In genomic region chr10:80201592-80202256, GRCh38 we compare ENCODE assay signal across 9 cellular contexts. TPM values are rescaled to one million over a fixed set of nuclear protein-coding genes. Genes with fewer than 3 reads are reported as not detected.
DNase-seq lines count a peak whose midpoint lies in the region; ATAC-seq and TF ChIP-seq lines count a peak whose summit lies in the region.
"Had no signal": no experiment of that assay in that cellular context is flagged by ENCODE, and none has a peak within 500 bp of the region (broad histone marks: within the 10 kb centered on the region; RNA-seq: fewer than 3 reads in every experiment).

No MANE protein-coding gene starts in this region.

- peaks cover 63% of the 10 kb centered on the region for H3K4me1 ChIP-seq in GM23248 (ENCODE audit: insufficient read depth)
- peaks cover 11 to 33% of the 10 kb centered on the region in 2 experiments for H3K4me1 ChIP-seq in trophoblast cell (ENCODE audit: control insufficient read depth in 1 of 2, insufficient read depth in 2 of 2, low read length in 2 of 2)

- H2BK5ac ChIP-seq in trophoblast cell (ENCODE audit: low read depth, low read length, poor library complexity): no peak overlapping the region

- no peak overlapping the region for H4K12ac ChIP-seq in trophoblast cell (ENCODE audit: low read depth, low read length)

- ATAC-seq in activated CD8-positive, alpha-beta T cell treated with anti-CD3 and anti-CD28 coated beads for 36 hours: no peak
- no peak for ATAC-seq in HG03432 (IDR thresholded peaks at IDR 0.05; ENCODE audit: unreplicated experiment)

- in situ Hi-C loops in GM23248 (cut with MboI): no loop called here

- H3K36me3 ChIP-seq in GM23248 (ENCODE audit: low read depth): no peaks in the 10 kb centered on the region
- H3K36me3 ChIP-seq in trophoblast cell (ENCODE audit: control insufficient read depth in 1 of 2, insufficient read depth in 2 of 2, low read length in 2 of 2): peaks cover 2 to 5% of the 10 kb centered on the region in 2 experiments

- H3K27ac ChIP-seq in GM23248: peak overlapping the region; percentile 95
- no peak overlapping the region for H3K27ac ChIP-seq in trophoblast cell (ENCODE audit: low read depth, low read length)

- peak overlapping the region; percentile 85 for H3K4me2 ChIP-seq in GM23248 (ENCODE audit: unreplicated experiment)
- H3K4me2 ChIP-seq in trophoblast cell (ENCODE audit: low read length): no peak overlapping the region

- DNase-seq in GM23248 (no peak), foreskin fibroblast (no peak), trophoblast cell (no peak), NAMALWA (ENCODE audit: low spot score) (no peak), NCI-H82 (lab: John Stamatoyannopoulos, UW) (no peak), NK-92 (lab: John Stamatoyannopoulos, UW; ENCODE audit: unreplicated experiment) (no peak)
- DNase-seq in activated CD8-positive, alpha-beta T cell treated with anti-CD3 and anti-CD28 coated beads for 36 hours: peak; percentile 44
- DNase-seq: testis had no signal

- no peak overlapping the region for H3K23ac ChIP-seq in trophoblast cell (ENCODE audit: low read length)

- peak overlapping the region; percentile 91 for H3K27ac Mint-ChIP-seq in activated CD8-positive, alpha-beta T cell treated with anti-CD3 and anti-CD28 coated beads for 36 hours

- H3K9me3 ChIP-seq in GM23248 (ENCODE audit: low read depth): no peaks in the 10 kb centered on the region
- H3K9me3 ChIP-seq in trophoblast cell (ENCODE audit: insufficient read depth, low read depth, low read length): peaks cover 3% of the 10 kb centered on the region
- H3K9me3 ChIP-seq: testis had no signal

- POLR2A ChIA-PET in activated CD8-positive, alpha-beta T cell treated with anti-CD3 and anti-CD28 coated beads for 36 hours (lab: Charles Lee): interaction anchor here (1.2 to 5.3 kb wide), 4 partner anchors 10 to 31 kb away, joined by 3 to 49 read pairs (median 3); no protein-coding TSS in a partner anchor

- no peaks in the 10 kb centered on the region for H3K9me2 ChIP-seq in GM23248 (ENCODE audit: insufficient read depth)

- H4K8ac ChIP-seq in trophoblast cell (ENCODE audit: low read depth, low read length): no peak overlapping the region

- H3K79me1 ChIP-seq in trophoblast cell (ENCODE audit: low read length): peaks cover 16% of the 10 kb centered on the region

- H3K36me3 Mint-ChIP-seq in activated CD8-positive, alpha-beta T cell treated with anti-CD3 and anti-CD28 coated beads for 36 hours (ENCODE audit: low read depth): peaks cover 47% of the 10 kb centered on the region

- H2BK12ac ChIP-seq in trophoblast cell (ENCODE audit: low read length): no peak overlapping the region

- H3K4me1 Mint-ChIP-seq in activated CD8-positive, alpha-beta T cell treated with anti-CD3 and anti-CD28 coated beads for 36 hours (ENCODE audit: low read depth): peaks cover 69% of the 10 kb centered on the region

- H3K27me3 ChIP-seq in GM23248 (replicated peaks; ENCODE audit: insufficient read depth) (no peaks in the 10 kb centered on the region), trophoblast cell (ENCODE audit: insufficient read depth, low read length) (no peaks in the 10 kb centered on the region)
- H3K27me3 ChIP-seq: testis had no signal

- H2AFZ ChIP-seq in GM23248: no peak overlapping the region
- peak overlapping the region; percentile 37 for H2AFZ ChIP-seq in trophoblast cell (ENCODE audit: insufficient read depth, low read length, poor library complexity)

- peak overlapping the region; percentile 59 for H3K4ac ChIP-seq in trophoblast cell (ENCODE audit: low read depth, low read length)

- H3K18ac ChIP-seq in trophoblast cell (ENCODE audit: low read length): peak overlapping the region; percentile 21

- CTCF ChIA-PET in activated CD8-positive, alpha-beta T cell treated with anti-CD3 and anti-CD28 coated beads for 36 hours (lab: Charles Lee): interaction anchor here (1.2 to 4.8 kb wide), 5 partner anchors 7 to 58 kb away, joined by 4 to 28 read pairs (median 10); no protein-coding TSS in a partner anchor

- H3K27me3 Mint-ChIP-seq in activated CD8-positive, alpha-beta T cell treated with anti-CD3 and anti-CD28 coated beads for 36 hours: no peaks in the 10 kb centered on the region

- H3F3A ChIP-seq in GM23248 (ENCODE audit: insufficient read depth): peaks cover 39% of the 10 kb centered on the region

- no peaks in the 10 kb centered on the region for H3K9me3 Mint-ChIP-seq in activated CD8-positive, alpha-beta T cell treated with anti-CD3 and anti-CD28 coated beads for 36 hours

- H4K91ac ChIP-seq in trophoblast cell (ENCODE audit: low read depth, low read length): no peak overlapping the region

- H2BK120ac ChIP-seq in trophoblast cell (ENCODE audit: insufficient read depth, low read length, poor library complexity): no peak overlapping the region

- H3K79me2 ChIP-seq in GM23248 (ENCODE audit: insufficient read depth) (peaks cover 99% of the 10 kb centered on the region), trophoblast cell (ENCODE audit: control insufficient read depth, insufficient read depth, low read length, poor library complexity) (peaks cover 38% of the 10 kb centered on the region)

- no peak overlapping the region for H2AK5ac ChIP-seq in trophoblast cell (ENCODE audit: low read length)

- peak overlapping the region; percentile 92 for H3K4me3 Mint-ChIP-seq in activated CD8-positive, alpha-beta T cell treated with anti-CD3 and anti-CD28 coated beads for 36 hours

- H4K20me1 ChIP-seq in GM23248 (ENCODE audit: insufficient read depth): peaks cover 7% of the 10 kb centered on the region; the same call in 1 of the 2 replicates

- intact Hi-C loops in activated CD8-positive, alpha-beta T cell treated with anti-CD3 and anti-CD28 coated beads for 36 hours (cut with micrococcal nuclease): loop anchor here (10.0 kb wide), 1 partner anchor 273 kb away; no protein-coding TSS in a partner anchor

- no peak overlapping the region for H3K14ac ChIP-seq in trophoblast cell (ENCODE audit: low read length)

- WGBS in GM23248 (ENCODE audit: low coverage in 1 of 2, low lambda C conversion rate in 2 of 2, missing lambda C conversion rate in 2 of 2), 2 experiments: 75 to 77% methylated on average over 10 of the region's 10 CpGs
- whole genome bisulfite sequencing in trophoblast cell (ENCODE audit: extremely low coverage, insufficient coverage, insufficient read length): no CpG with 5 or more reads among the region's 10 CpGs

- H3K4me3 ChIP-seq in GM23248 (no peak overlapping the region), foreskin fibroblast (ENCODE audit: low read depth in 1 of 2, low read length in 2 of 2) (peak overlapping the region; percentile 68 to 98), trophoblast cell (ENCODE audit: low read depth, low read length) (no peak overlapping the region)
- H3K4me3 ChIP-seq: testis had no signal

- TF ChIP-seq CTCF in activated CD8-positive, alpha-beta T cell treated with anti-CD3 and anti-CD28 coated beads for 36 hours (IDR thresholded peaks at IDR 0.05): no peak
- no peak for TF ChIP-seq CTCF in foreskin fibroblast (IDR thresholded peaks at IDR 0.05; ENCODE audit: low read depth, low read length)

- H3K9ac ChIP-seq in GM23248 (peak overlapping the region; percentile 96), trophoblast cell (ENCODE audit: low read length) (no peak overlapping the region)

RNA-seq across cellular contexts. Expression of gene ANXA11, which starts 3.6 kb away (rescaled TPM):
- 116 and 121 TPM in 2 replicates for total RNA-seq in GM23248 (2014; rRNA removed; shearing (Covaris generic))
- polyA plus RNA-seq in GM23248 (2016; fragmentation: Nextera tagmentation; extraction: Ambion mirVana): 189 and 194 TPM in 2 replicates
- total RNA-seq in activated CD8-positive, alpha-beta T cell treated with anti-CD3 and anti-CD28 coated beads for 36 hours: 100 to 1,000 TPM; 226 to 238 TPM
- polyA plus RNA-seq in trophoblast cell (2013): 460 and 504 TPM in 2 replicates

Comparison
In these comparisons a context has a peak if more than half of its experiments do, and no peak if none do; other contexts are left out.
1. H3K4me3 ChIP-seq: peak in foreskin fibroblast (2 of 2); none in GM23248 (single experiment) and trophoblast cell (single experiment).